In genomic region chr1:218557731-218558130, GRCh38 we compare ENCODE assay signal across 1 cellular context.
TF ChIP-seq lines count a peak whose summit lies in the region.

No MANE protein-coding gene starts in this region.

TF ChIP-seq in HepG2, 621 proteins besides CTCF, POLR2A, EP300 and RAD21 (continued from another document):
- TF ChIP-seq, protein P1, sequence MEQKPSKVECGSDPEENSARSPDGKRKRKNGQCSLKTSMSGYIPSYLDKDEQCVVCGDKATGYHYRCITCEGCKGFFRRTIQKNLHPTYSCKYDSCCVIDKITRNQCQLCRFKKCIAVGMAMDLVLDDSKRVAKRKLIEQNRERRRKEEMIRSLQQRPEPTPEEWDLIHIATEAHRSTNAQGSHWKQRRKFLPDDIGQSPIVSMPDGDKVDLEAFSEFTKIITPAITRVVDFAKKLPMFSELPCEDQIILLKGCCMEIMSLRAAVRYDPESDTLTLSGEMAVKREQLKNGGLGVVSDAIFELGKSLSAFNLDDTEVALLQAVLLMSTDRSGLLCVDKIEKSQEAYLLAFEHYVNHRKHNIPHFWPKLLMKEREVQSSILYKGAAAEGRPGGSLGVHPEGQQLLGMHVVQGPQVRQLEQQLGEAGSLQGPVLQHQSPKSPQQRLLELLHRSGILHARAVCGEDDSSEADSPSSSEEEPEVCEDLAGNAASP (CRISPR knock-in tag; IDR thresholded peaks at IDR 0.05; ENCODE audit: borderline replicate concordance) = no peak
- TF ChIP-seq WIZ (CRISPR knock-in tag; IDR thresholded peaks at IDR 0.05) = no peak
- TF ChIP-seq, protein P2, sequence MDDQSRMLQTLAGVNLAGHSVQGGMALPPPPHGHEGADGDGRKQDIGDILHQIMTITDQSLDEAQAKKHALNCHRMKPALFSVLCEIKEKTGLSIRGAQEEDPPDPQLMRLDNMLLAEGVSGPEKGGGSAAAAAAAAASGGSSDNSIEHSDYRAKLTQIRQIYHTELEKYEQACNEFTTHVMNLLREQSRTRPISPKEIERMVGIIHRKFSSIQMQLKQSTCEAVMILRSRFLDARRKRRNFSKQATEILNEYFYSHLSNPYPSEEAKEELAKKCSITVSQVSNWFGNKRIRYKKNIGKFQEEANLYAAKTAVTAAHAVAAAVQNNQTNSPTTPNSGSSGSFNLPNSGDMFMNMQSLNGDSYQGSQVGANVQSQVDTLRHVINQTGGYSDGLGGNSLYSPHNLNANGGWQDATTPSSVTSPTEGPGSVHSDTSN (CRISPR knock-in tag; IDR thresholded peaks at IDR 0.05; ENCODE audit: borderline replicate concordance) = no peak
- TF ChIP-seq HNRNPLL (IDR thresholded peaks at IDR 0.05; ENCODE audit: low read depth, low read length, poor library complexity, severe bottlenecking) = no peak
- no peak for TF ChIP-seq ARID2 (CRISPR knock-in tag; IDR thresholded peaks at IDR 0.05; ENCODE audit: borderline replicate concordance)
- TF ChIP-seq REXO4 (CRISPR knock-in tag; IDR thresholded peaks at IDR 0.05; ENCODE audit: borderline replicate concordance) = no peak
- TF ChIP-seq NFE2L2 (IDR thresholded peaks at IDR 0.05; ENCODE audit: low read length) = no peak
- no peak for TF ChIP-seq REST (IDR thresholded peaks at IDR 0.05; ENCODE audit: borderline replicate concordance in 1 of 2, low read depth in 1 of 2, low read length in 2 of 2)
- TF ChIP-seq MIER2 (CRISPR knock-in tag; IDR thresholded peaks at IDR 0.05) = no peak
